In the genomic region with DNA sequence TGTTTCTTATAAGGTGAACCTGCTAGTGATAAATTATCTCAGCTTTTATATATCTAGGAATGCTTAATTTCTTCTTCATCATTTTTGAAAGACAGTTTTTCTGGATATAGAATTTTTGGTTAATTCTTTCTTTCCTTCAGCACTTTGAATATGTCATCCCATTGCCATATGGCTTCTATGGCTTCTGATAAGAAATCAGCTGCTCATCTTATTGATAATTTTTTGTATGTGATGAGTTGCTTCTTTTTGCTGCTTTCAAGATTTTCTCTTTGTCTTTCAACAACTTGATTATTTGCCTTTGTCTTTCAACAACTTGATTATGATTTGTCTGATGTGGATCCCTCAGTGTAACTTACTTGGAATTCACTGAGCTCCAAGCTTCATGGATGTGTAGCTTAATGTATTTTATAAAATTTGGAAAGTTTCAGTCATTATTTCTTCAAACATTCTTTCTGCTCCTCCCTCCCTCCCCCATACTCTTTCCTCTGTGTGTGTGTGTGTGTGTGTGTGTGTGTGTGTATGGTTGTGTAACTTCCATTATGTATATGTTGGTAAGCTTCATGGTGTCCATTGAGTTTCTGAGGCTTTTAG, we compare ENCODE assay signal across 14 cellular contexts.
DNase-seq lines count a peak whose midpoint lies in the region; ATAC-seq and TF ChIP-seq lines count a peak whose summit lies in the region.
"Had no signal": no experiment of that assay in that cellular context is flagged by ENCODE, and none has a peak within 500 bp of the region (broad histone marks: within the 10 kb centered on the region; RNA-seq: fewer than 3 reads in every experiment).

No MANE protein-coding gene starts in this region.

- H3K4me3 ChIP-seq in breast epithelium: no peak overlapping the region
- H3K4me3 ChIP-seq: GM23248 had no signal

- H3K27ac Mint-ChIP-seq in MCF 10A (ENCODE audit: low read depth, unreplicated experiment): no peak overlapping the region
- no peak overlapping the region for H3K27ac Mint-ChIP-seq in effector memory CD8-positive, alpha-beta T cell
- H3K27ac Mint-ChIP-seq: CD4-positive, alpha-beta T cell had no signal

- H3K27me3 ChIP-seq in breast epithelium: no peaks in the 10 kb centered on the region

- no peak for TF ChIP-seq POLR2A in breast epithelium (IDR thresholded peaks at IDR 0.05)

- H3K27ac ChIP-seq in breast epithelium: no peak overlapping the region
- H3K27ac ChIP-seq: C4-2B, GM23248, KMS-11 had no signal

- H3K36me3 Mint-ChIP-seq in MCF 10A (ENCODE audit: insufficient read depth, unreplicated experiment): no peaks in the 10 kb centered on the region
- no peaks in the 10 kb centered on the region for H3K36me3 Mint-ChIP-seq in effector memory CD8-positive, alpha-beta T cell (ENCODE audit: insufficient read depth)

- no peaks in the 10 kb centered on the region for H3K4me1 ChIP-seq in breast epithelium
- H3K4me1 ChIP-seq: Caco-2 had no signal

- no peaks in the 10 kb centered on the region for H3K4me1 Mint-ChIP-seq in MCF 10A (ENCODE audit: insufficient read depth, unreplicated experiment)
- no peaks in the 10 kb centered on the region for H3K4me1 Mint-ChIP-seq in effector memory CD8-positive, alpha-beta T cell (ENCODE audit: low read depth in 2 of 2)

- no TSS peak for BruUV-seq in MCF 10A (replicated peaks; lab: Mats Ljungman, UMichigan)

- peaks cover 11 to 43% of the 10 kb centered on the region in 2 donors for H3K9me3 ChIP-seq in breast epithelium
- H3K9me3 ChIP-seq: Caco-2 had no signal

- no peak for ATAC-seq in effector memory CD8-positive, alpha-beta T cell (replicated peaks)
- ATAC-seq: HCT116 had no signal

- peak; percentile 8 for DNase-seq in MCF 10A (ENCODE audit: unreplicated experiment)
- no peak for DNase-seq in breast epithelium (ENCODE audit: low spot score in 2 of 2)
- DNase-seq in HCEC 1CT: peak; percentile 18
- peak; percentile 17 for DNase-seq in LHCN-M2 (ENCODE audit: low read depth)
- no peak for DNase-seq in effector memory CD8-positive, alpha-beta T cell
- no peak for DNase-seq in activated CD4-positive, CD25-positive, alpha-beta regulatory T cell (lab: John Stamatoyannopoulos, UW)
- DNase-seq in NCI-H446 (lab: John Stamatoyannopoulos, UW): no peak
- DNase-seq: AML-193; Caco-2; CD4-positive, alpha-beta T cell; GM23248 had no signal

- intact Hi-C loops in MCF 10A (cut with micrococcal nuclease): no loop called here
- intact Hi-C loops in breast epithelium (cut with DNase I; ENCODE audit: low total_unique reads): no loop called here

- TF ChIP-seq CTCF in MCF 10A (IDR thresholded peaks at IDR 0.05; ENCODE audit: unreplicated experiment) (no peak), breast epithelium (IDR thresholded peaks at IDR 0.05) (no peak)

- POLR2A ChIA-PET in MCF 10A (lab: Yijun Ruan, JAX): no interaction called here

- H3K9me3 Mint-ChIP-seq in MCF 10A (ENCODE audit: unreplicated experiment): peaks cover 33% of the 10 kb centered on the region
- peaks cover 3 to 26% of the 10 kb centered on the region in 2 donors for H3K9me3 Mint-ChIP-seq in effector memory CD8-positive, alpha-beta T cell

- H3K36me3 ChIP-seq in breast epithelium: no peaks in the 10 kb centered on the region

- CTCF ChIA-PET in MCF 10A (lab: Yijun Ruan, JAX): no interaction called here

- H3K27me3 Mint-ChIP-seq in MCF 10A (ENCODE audit: insufficient read depth, unreplicated experiment): no peaks in the 10 kb centered on the region
- H3K27me3 Mint-ChIP-seq in effector memory CD8-positive, alpha-beta T cell: no peaks in the 10 kb centered on the region
- H3K27me3 Mint-ChIP-seq: CD4-positive, alpha-beta T cell had no signal

- no peak overlapping the region for H3K4me3 Mint-ChIP-seq in MCF 10A (ENCODE audit: unreplicated experiment)
- H3K4me3 Mint-ChIP-seq in effector memory CD8-positive, alpha-beta T cell: no peak overlapping the region
- H3K4me3 Mint-ChIP-seq: CD4-positive, alpha-beta T cell had no signal

Comparison
In these comparisons a context has a peak if more than half of its experiments do, and no peak if none do; other contexts are left out.
1. DNase-seq: peak in MCF 10A (single experiment), HCEC 1CT (single experiment) and LHCN-M2 (single experiment); none in breast epithelium (0 of 2), effector memory CD8-positive, alpha-beta T cell (0 of 3), activated CD4-positive, CD25-positive, alpha-beta regulatory T cell (0 of 4) and NCI-H446 (0 of 2).